23 cellular contexts compared by ENCODE assay signal in the genomic region with DNA sequence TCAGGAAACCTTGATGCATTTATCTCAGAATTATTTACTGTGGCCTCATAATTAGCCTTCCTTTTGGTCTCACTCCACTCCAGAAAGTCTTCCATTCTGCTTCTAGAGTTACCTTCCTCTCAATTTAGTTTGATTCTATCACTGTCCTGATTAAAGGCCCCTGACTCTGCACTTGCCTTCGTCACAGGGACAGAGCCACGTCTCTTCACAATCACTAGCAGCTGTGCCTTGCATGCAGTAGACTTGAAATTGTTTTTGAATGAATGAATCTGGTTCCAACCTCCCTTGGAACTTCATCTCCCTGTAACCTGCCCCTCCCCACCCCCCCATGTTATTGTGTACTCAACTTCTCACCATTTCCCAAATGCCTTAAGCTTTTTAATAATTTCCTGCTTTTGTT. TPM values are rescaled to one million over a fixed set of nuclear protein-coding genes. Genes with fewer than 3 reads are reported as not detected.
"Had no signal": no experiment of that assay in that cellular context is flagged by ENCODE, and none has a peak within 500 bp of the region (broad histone marks: within the 10 kb centered on the region; RNA-seq: fewer than 3 reads in every experiment).

No MANE protein-coding gene starts in this region.

- H3K4me3 ChIP-seq: K562 had no signal

- H3K4me1 Mint-ChIP-seq: activated CD4-positive, alpha-beta memory T cell treated with anti-CD3 and anti-CD28 coated beads, Interleukin-2, amount 10 ng/mL, durations not matched to agents 7 days and 5 days; activated CD4-positive, alpha-beta T cell treated with anti-CD3 and anti-CD28 coated beads for 36 hours; activated naive CD8-positive, alpha-beta T cell treated with anti-CD3 and anti-CD28 coated beads for 36 hours; activated T-helper 17 cell treated with anti-CD3 and anti-CD28 coated beads, Interleukin-2, amount 50 U/mL, for 72 hours had no signal

- H3K9me3 Mint-ChIP-seq: activated CD4-positive, alpha-beta memory T cell treated with anti-CD3 and anti-CD28 coated beads, Interleukin-2, amount 10 ng/mL, durations not matched to agents 7 days and 5 days; activated naive CD4-positive, alpha-beta T cell treated with anti-CD3 and anti-CD28 coated beads for 36 hours; activated naive CD8-positive, alpha-beta T cell treated with anti-CD3 and anti-CD28 coated beads for 36 hours; activated T-helper 17 cell treated with anti-CD3 and anti-CD28 coated beads, Interleukin-2, amount 50 U/mL, for 72 hours had no signal

- H3K9me3 ChIP-seq: SK-N-SH had no signal

- H3K4me2 ChIP-seq: SK-N-SH had no signal

- DNase-seq: activated CD4-positive, alpha-beta memory T cell treated with anti-CD3 and anti-CD28 coated beads, Interleukin-2, amount 10 ng/mL, durations not matched to agents 7 days and 5 days; activated CD4-positive, alpha-beta T cell treated with anti-CD3 and anti-CD28 coated beads for 36 hours; activated CD4-positive, alpha-beta T cell treated with anti-CD3 and anti-CD28 coated beads, Interleukin-2, amount 50 U/mL, for 1 hour; activated gamma-delta T cell; activated naive CD4-positive, alpha-beta T cell treated with anti-CD3 and anti-CD28 coated beads for 36 hours; activated naive CD8-positive, alpha-beta T cell treated with anti-CD3 and anti-CD28 coated beads for 36 hours; activated T-cell treated with anti-CD3 and anti-CD28 coated beads for 4 hours; activated T-cell treated with anti-CD3 and anti-CD28 coated beads, Interleukin-2, amount 50 U/mL, for 48 hours; Kasumi-1; NCI-H1048; NCI-H1417; NCI-H1930; NCI-H2171; NCI-H2227 treated with DMSO at 0.1 percent for 48 hours; NCI-H446 treated with DMSO at 0.1 percent for 48 hours; NCI-H524 treated with DMSO at 0.1 percent for 48 hours; NCI-H748 treated with DMSO at 0.1 percent for 48 hours; SK-N-SH; T-helper 1 cell; WERI-Rb-1 had no signal

- H3K27ac ChIP-seq: WERI-Rb-1 had no signal

- H3K9ac ChIP-seq: SK-N-SH had no signal

- ATAC-seq: activated CD4-positive, alpha-beta T cell treated with anti-CD3 and anti-CD28 coated beads for 36 hours; activated T-helper 17 cell treated with anti-CD3 and anti-CD28 coated beads, Interleukin-2, amount 50 U/mL, for 72 hours; K562 had no signal

- H3K36me3 ChIP-seq: WERI-Rb-1 had no signal

- H3K36me3 Mint-ChIP-seq: activated naive CD8-positive, alpha-beta T cell treated with anti-CD3 and anti-CD28 coated beads for 36 hours had no signal

- H3K27ac Mint-ChIP-seq: activated CD4-positive, alpha-beta memory T cell treated with anti-CD3 and anti-CD28 coated beads, Interleukin-2, amount 10 ng/mL, durations not matched to agents 7 days and 5 days; activated CD4-positive, alpha-beta T cell treated with anti-CD3 and anti-CD28 coated beads for 36 hours; activated naive CD4-positive, alpha-beta T cell treated with anti-CD3 and anti-CD28 coated beads for 36 hours; activated naive CD8-positive, alpha-beta T cell treated with anti-CD3 and anti-CD28 coated beads for 36 hours; activated T-helper 17 cell treated with anti-CD3 and anti-CD28 coated beads, Interleukin-2, amount 50 U/mL, for 72 hours had no signal

- H3K4me3 Mint-ChIP-seq: activated CD4-positive, alpha-beta memory T cell treated with anti-CD3 and anti-CD28 coated beads, Interleukin-2, amount 10 ng/mL, durations not matched to agents 7 days and 5 days; activated CD4-positive, alpha-beta T cell treated with anti-CD3 and anti-CD28 coated beads for 36 hours; activated naive CD4-positive, alpha-beta T cell treated with anti-CD3 and anti-CD28 coated beads for 36 hours; activated naive CD8-positive, alpha-beta T cell treated with anti-CD3 and anti-CD28 coated beads for 36 hours; activated T-helper 17 cell treated with anti-CD3 and anti-CD28 coated beads, Interleukin-2, amount 50 U/mL, for 72 hours had no signal

RNA-seq across cellular contexts. Expression of gene OSBPL6, which starts 52.4 kb away (rescaled TPM):
- total RNA-seq: OCI-LY7 had no signal
